29 cellular contexts compared by ENCODE assay signal in genomic region chr15:68763063-68763462, GRCh38.
"Had no signal": no experiment of that assay in that cellular context is flagged by ENCODE, and none has a peak within 500 bp of the region (broad histone marks: within the 10 kb centered on the region; RNA-seq: fewer than 3 reads in every experiment).

No MANE protein-coding gene starts in this region.

- H3K9ac ChIP-seq: neural progenitor cell had no signal

- H3K27me3 Mint-ChIP-seq: progenitor cell of endocrine pancreas had no signal

- H3K4me1 Mint-ChIP-seq: naive B cell; natural killer cell; nephron progenitor cell; neural progenitor cell; stimulated activated naive B cell treated with anti-CD40 and anti-IgM and Interleukin-4, amounts not matched to agents 10 μg/mL and 1 μg/mL and 100 μg/mL, for 72 hours had no signal

- H3K79me2 ChIP-seq: hepatocyte had no signal

- H3K4me3 ChIP-seq: hepatocyte, lung, neural progenitor cell, ovary, skin epidermis, tibial nerve, upper lobe of left lung, vagina had no signal

- H3K27me3 ChIP-seq: hepatocyte, neural progenitor cell, neutrophil, ovary, tibial nerve, upper lobe of left lung, vagina had no signal

- H2AFZ ChIP-seq: hepatocyte, neural progenitor cell had no signal

- H3K9me3 ChIP-seq: neutrophil, ovary, tibial nerve, upper lobe of left lung, vagina had no signal

- H3K36me3 ChIP-seq: neural progenitor cell, neutrophil, ovary, tibial nerve, upper lobe of left lung, vagina had no signal

- H3K4me3 Mint-ChIP-seq: mesothelial cell of epicardium; natural killer cell; nephron progenitor cell; neural progenitor cell; stimulated activated naive B cell treated with anti-CD40 and anti-IgM and Interleukin-4, amounts not matched to agents 10 μg/mL and 1 μg/mL and 100 μg/mL, for 72 hours; stimulated activated naive CD8-positive, alpha-beta T cell treated with anti-CD3 and anti-CD28 coated beads, Interleukin-15, Interleukin-2, amounts not matched to agents 100 ng/mL and 50 ng/mL, for 24 hours had no signal

- H3K27ac ChIP-seq: hepatocyte, neural progenitor cell, neutrophil, ovary, skin epidermis, tibial nerve, upper lobe of left lung, vagina had no signal

- DNase-seq: kidney glomerular epithelial cell; left cardiac atrium; mesendoderm; naive B cell; natural killer cell; nephron progenitor cell; occipital lobe; ovary; right cardiac atrium; stimulated activated CD4-positive, alpha-beta T cell treated with anti-CD3 and anti-CD28 coated beads, Interleukin-12 subunit alpha, Interleukin-12 subunit beta, amount 100 ng/mL, for 4 hours; stimulated activated CD4-positive, alpha-beta T cell treated with anti-CD3 and anti-CD28 coated beads, Interleukin-15, amount 100 ng/mL, for 24 hours; stimulated activated CD4-positive, alpha-beta T cell treated with anti-CD3 and anti-CD28 coated beads, Interleukin-2, amount 100 ng/mL, for 24 hours; stimulated activated CD4-positive, alpha-beta T cell treated with anti-CD3 and anti-CD28 coated beads, Interleukin-4, amount 100 ng/mL, for 1 hour; stimulated activated naive B cell treated with anti-CD40 and anti-IgM and Interleukin-4, amounts not matched to agents 10 μg/mL and 1 μg/mL and 100 μg/mL, for 72 hours; substantia nigra; upper lobe of left lung had no signal

- FAIRE-seq: keratinocyte had no signal

- H3K4me1 ChIP-seq: neural progenitor cell, tibial nerve, upper lobe of left lung, vagina had no signal

- H3K36me3 Mint-ChIP-seq: mesothelial cell of epicardium; naive B cell; natural killer cell; neural progenitor cell; stimulated activated naive B cell treated with anti-CD40 and anti-IgM and Interleukin-4, amounts not matched to agents 10 μg/mL and 1 μg/mL and 100 μg/mL, for 72 hours had no signal

- H3K4me2 ChIP-seq: hepatocyte, neural progenitor cell had no signal

- ATAC-seq: left cardiac atrium; left lobe of liver; natural killer cell; right cardiac atrium; sciatic nerve; stimulated activated naive B cell treated with anti-CD40 and anti-IgM and Interleukin-4, amounts not matched to agents 10 μg/mL and 1 μg/mL and 100 μg/mL, for 72 hours had no signal

- H3K27ac Mint-ChIP-seq: mesothelial cell of epicardium; naive B cell; natural killer cell; nephron progenitor cell; neural progenitor cell; progenitor cell of endocrine pancreas; stimulated activated naive B cell treated with anti-CD40 and anti-IgM and Interleukin-4, amounts not matched to agents 10 μg/mL and 1 μg/mL and 100 μg/mL, for 72 hours; stimulated activated naive CD8-positive, alpha-beta T cell treated with anti-CD3 and anti-CD28 coated beads, Interleukin-15, Interleukin-2, amounts not matched to agents 100 ng/mL and 50 ng/mL, for 24 hours had no signal

- H3K9me3 Mint-ChIP-seq: mesothelial cell of epicardium; naive B cell; natural killer cell; nephron progenitor cell; neural progenitor cell; stimulated activated naive B cell treated with anti-CD40 and anti-IgM and Interleukin-4, amounts not matched to agents 10 μg/mL and 1 μg/mL and 100 μg/mL, for 72 hours; stimulated activated naive CD8-positive, alpha-beta T cell treated with anti-CD3 and anti-CD28 coated beads, Interleukin-15, Interleukin-2, amounts not matched to agents 100 ng/mL and 50 ng/mL, for 24 hours had no signal
